ENCODE assay signal across 32 cellular contexts in the genomic region with DNA sequence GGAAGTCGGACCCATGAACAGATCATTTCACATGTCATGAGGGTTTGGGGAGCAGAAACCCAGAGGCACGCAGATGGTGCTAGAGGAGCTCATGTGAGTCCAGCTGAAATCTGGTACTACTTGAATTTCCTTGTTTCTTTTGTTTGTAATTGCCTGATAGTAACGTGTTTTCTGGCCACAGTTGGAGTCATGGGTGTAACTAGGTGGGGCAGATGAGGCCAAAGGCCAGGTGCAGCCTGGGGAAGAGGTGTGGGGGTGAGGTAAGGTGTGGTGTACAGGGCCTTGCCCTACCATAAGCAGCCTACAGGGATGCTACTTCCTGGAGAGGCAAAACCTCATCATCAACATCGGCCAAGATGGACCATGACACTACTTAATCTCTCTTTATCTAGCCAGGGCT.
DNase-seq lines count a peak whose midpoint lies in the region; ATAC-seq, FAIRE-seq and TF ChIP-seq lines count a peak whose summit lies in the region.
"Had no signal": no experiment of that assay in that cellular context is flagged by ENCODE, and none has a peak within 500 bp of the region (broad histone marks: within the 10 kb centered on the region; RNA-seq: fewer than 3 reads in every experiment).

No MANE protein-coding gene starts in this region.

- peak overlapping the region; percentile 14 to 52 (median 44) for H3K27ac Mint-ChIP-seq in nephron
- H3K27ac Mint-ChIP-seq in endodermal cell = no peak overlapping the region
- H3K27ac Mint-ChIP-seq: activated CD4-positive, alpha-beta memory T cell treated with anti-CD3 and anti-CD28 coated beads, Interleukin-2, amount 10 ng/mL, durations not matched to agents 7 days and 5 days; activated naive CD8-positive, alpha-beta T cell treated with anti-CD3 and anti-CD28 coated beads, Interleukin-2, amount 50 U/mL, for 24 hours; T-helper 2 cell treated with Interferon-gamma antibody and Interleukin-4, amounts not matched to agents 5 μg/mL and 100 μg/mL, for 36 hours had no signal

- TF ChIP-seq CTCF in nephron (IDR thresholded peaks at IDR 0.05; ENCODE audit: unreplicated experiment in 3 of 3) (no peak), lower leg skin (IDR thresholded peaks at IDR 0.05) (no peak), endodermal cell (conservative IDR thresholded peaks at IDR 0.05) (no peak)

- 65% methylated on average over 4 of the region's 4 CpGs for WGBS in lower leg skin, 2 donors
- 87 to 98% methylated on average over 3 to 4 of the region's 4 CpGs for WGBS in endodermal cell (ENCODE audit: insufficient coverage in 1 of 2, insufficient read length in 1 of 2), 2 experiments

- no peaks in the 10 kb centered on the region for H3K4me1 ChIP-seq in endodermal cell (ENCODE audit: control insufficient read depth, insufficient read depth, low read length)

- no peaks in the 10 kb centered on the region for H3K27me3 ChIP-seq in endodermal cell (ENCODE audit: control insufficient read depth, insufficient read depth, low read length, poor library complexity, severe bottlenecking)
- H3K27me3 ChIP-seq: heart right ventricle, MG63, tibial artery had no signal

- H3K27me3 Mint-ChIP-seq in nephron (ENCODE audit: low read depth) (no peaks in the 10 kb centered on the region), endodermal cell (ENCODE audit: insufficient read depth) (no peaks in the 10 kb centered on the region)
- H3K27me3 Mint-ChIP-seq: activated naive CD8-positive, alpha-beta T cell treated with anti-CD3 and anti-CD28 coated beads, Interleukin-2, amount 50 U/mL, for 24 hours had no signal

- DNase-seq in NCI-H748 (lab: John Stamatoyannopoulos, UW; ENCODE audit: unreplicated experiment) (peak; percentile 15), NCI-H748 treated with DMSO at 0.1 percent for 48 hours (lab: John Stamatoyannopoulos, UW) (no peak), epithelial cell of prostate (ENCODE audit: low read depth, low spot score) (peak; percentile 36), lower leg skin (ENCODE audit: low spot score in 2 of 2) (no peak), endodermal cell (no peak), GM12892 (ENCODE audit: insufficient read length) (no peak)
- DNase-seq: activated CD4-positive, alpha-beta memory T cell treated with anti-CD3 and anti-CD28 coated beads, Interleukin-2, amount 10 ng/mL, durations not matched to agents 7 days and 5 days; activated CD8-positive, alpha-beta memory T cell treated with anti-CD3 and anti-CD28 coated beads, Interleukin-2, amount 50 U/mL, for 4 hours; activated naive CD4-positive, alpha-beta T cell; activated naive CD8-positive, alpha-beta T cell treated with anti-CD3 and anti-CD28 coated beads, Interleukin-2, amount 50 U/mL, for 24 hours; cortex of kidney; effector memory CD8-positive, alpha-beta T cell; foreskin melanocyte; heart right ventricle; MG63; NCI-H1105 treated with DMSO at 0.1 percent for 48 hours; NCI-H1930; NCI-H526; posterior cingulate gyrus; SHP77 treated with DMSO at 0.1 percent for 48 hours; stimulated activated CD4-positive, alpha-beta T cell treated with anti-CD3 and anti-CD28 coated beads, Interleukin-12 subunit alpha, Interleukin-12 subunit beta, amount 100 ng/mL, for 4 hours; stimulated activated CD4-positive, alpha-beta T cell treated with anti-CD3 and anti-CD28 coated beads, Interleukin-4, amount 100 ng/mL, for 1 hour; tibial artery had no signal

- peaks cover 19% of the 10 kb centered on the region for H3K4me1 Mint-ChIP-seq in nephron
- no peaks in the 10 kb centered on the region for H3K4me1 Mint-ChIP-seq in endodermal cell
- H3K4me1 Mint-ChIP-seq: activated CD4-positive, alpha-beta memory T cell treated with anti-CD3 and anti-CD28 coated beads, Interleukin-2, amount 10 ng/mL, durations not matched to agents 7 days and 5 days; activated naive CD8-positive, alpha-beta T cell treated with anti-CD3 and anti-CD28 coated beads, Interleukin-2, amount 50 U/mL, for 24 hours had no signal

- H3K27ac ChIP-seq in epithelial cell of prostate (peak overlapping the region; percentile 54), endodermal cell (ENCODE audit: low read depth, low read length) (no peak overlapping the region)
- H3K27ac ChIP-seq: heart right ventricle, tibial artery had no signal

- H3K36me3 Mint-ChIP-seq in nephron (ENCODE audit: low read depth) (no peaks in the 10 kb centered on the region), endodermal cell (ENCODE audit: low read depth) (no peaks in the 10 kb centered on the region)
- H3K36me3 Mint-ChIP-seq: CD14-positive monocyte had no signal

- no peak overlapping the region for H3K9ac ChIP-seq in endodermal cell (ENCODE audit: extremely low read depth, low read length, poor library complexity, severe bottlenecking)

- no peaks in the 10 kb centered on the region for H3K36me3 ChIP-seq in endodermal cell (ENCODE audit: control insufficient read depth, insufficient read depth, low read length)
- H3K36me3 ChIP-seq: heart right ventricle, MG63, tibial artery had no signal

- FAIRE-seq in GM12892 (lab: Jason Lieb, UNC) = no peak
- FAIRE-seq: A204.1, astrocyte, D721Med, HTR-8/SVneo had no signal

- TF ChIP-seq POLR2A in lower leg skin (IDR thresholded peaks at IDR 0.05) (no peak), GM12892 (IDR thresholded peaks at IDR 0.05; ENCODE audit: low read depth, low read length) (no peak)

- H3K9me3 ChIP-seq in endodermal cell (ENCODE audit: control insufficient read depth, low read length) = no peaks in the 10 kb centered on the region
- H3K9me3 ChIP-seq: tibial artery had no signal

- intact Hi-C loops in lower leg skin (cut with DNase I; ENCODE audit: low total_unique reads) = no loop called here

- no peak for ATAC-seq in GM18520 (IDR thresholded peaks at IDR 0.05; ENCODE audit: unreplicated experiment)
- ATAC-seq: activated naive CD8-positive, alpha-beta T cell treated with anti-CD3 and anti-CD28 coated beads, Interleukin-2, amount 50 U/mL, for 24 hours; effector memory CD8-positive, alpha-beta T cell; heart right ventricle; sciatic nerve had no signal

- H3K4me3 ChIP-seq in lower leg skin (ENCODE audit: low read depth, poor library complexity, severe bottlenecking) = no peak overlapping the region
- H3K4me3 ChIP-seq in endodermal cell (ENCODE audit: low read length) = no peak overlapping the region
- H3K4me3 ChIP-seq: heart right ventricle, MG63, tibial artery had no signal

- no peak overlapping the region for H3K4me3 Mint-ChIP-seq in nephron
- H3K4me3 Mint-ChIP-seq in endodermal cell = no peak overlapping the region
- H3K4me3 Mint-ChIP-seq: activated CD4-positive, alpha-beta memory T cell treated with anti-CD3 and anti-CD28 coated beads, Interleukin-2, amount 10 ng/mL, durations not matched to agents 7 days and 5 days; activated naive CD8-positive, alpha-beta T cell treated with anti-CD3 and anti-CD28 coated beads, Interleukin-2, amount 50 U/mL, for 24 hours; CD14-positive monocyte; effector memory CD8-positive, alpha-beta T cell; T-helper 2 cell treated with Interferon-gamma antibody and Interleukin-4, amounts not matched to agents 5 μg/mL and 100 μg/mL, for 36 hours had no signal

- H3K9me3 Mint-ChIP-seq in nephron (no peaks in the 10 kb centered on the region), endodermal cell (no peaks in the 10 kb centered on the region)
- H3K9me3 Mint-ChIP-seq: activated CD4-positive, alpha-beta memory T cell treated with anti-CD3 and anti-CD28 coated beads, Interleukin-2, amount 10 ng/mL, durations not matched to agents 7 days and 5 days; activated naive CD8-positive, alpha-beta T cell treated with anti-CD3 and anti-CD28 coated beads, Interleukin-2, amount 50 U/mL, for 24 hours; effector memory CD8-positive, alpha-beta T cell; T-helper 2 cell treated with Interferon-gamma antibody and Interleukin-4, amounts not matched to agents 5 μg/mL and 100 μg/mL, for 36 hours had no signal

Comparison
In these comparisons a context has a peak if more than half of its experiments do, and no peak if none do; other contexts are left out.
1. DNase-seq: peak in NCI-H748 (single experiment) and epithelial cell of prostate (single experiment); none in NCI-H748 treated with DMSO at 0.1 percent for 48 hours (single experiment), lower leg skin (0 of 2), endodermal cell (single experiment) and GM12892 (single experiment).